In genomic region chr20:37786043-37786442, GRCh38 we compare ENCODE assay signal across 23 cellular contexts.
DNase-seq lines count a peak whose midpoint lies in the region; ATAC-seq, FAIRE-seq and TF ChIP-seq lines count a peak whose summit lies in the region.
"Had no signal": no experiment of that assay in that cellular context is flagged by ENCODE, and none has a peak within 500 bp of the region (broad histone marks: within the 10 kb centered on the region; RNA-seq: fewer than 3 reads in every experiment).

No MANE protein-coding gene starts in this region.

- H3K14ac ChIP-seq in trophoblast cell (ENCODE audit: low read length), result no peak overlapping the region

- POLR2A ChIA-PET in WTC11 (lab: Charles Lee), result no interaction called here

- no peak overlapping the region for H2BK5ac ChIP-seq in trophoblast cell (ENCODE audit: low read depth, low read length, poor library complexity)

- H3K27me3 Mint-ChIP-seq in GM23338 (ENCODE audit: insufficient read depth, low read depth, poor library complexity) (peaks cover 2% of the 10 kb centered on the region), WTC11 (ENCODE audit: low read depth) (no peaks in the 10 kb centered on the region)
- H3K27me3 Mint-ChIP-seq: IgD-negative memory B cell had no signal

- H3K27ac ChIP-seq in GM23338 (ENCODE audit: low read depth), result no peak overlapping the region
- H3K27ac ChIP-seq in kidney (ENCODE audit: low read depth in 2 of 2, low read length in 2 of 2), result no peak overlapping the region
- H3K27ac ChIP-seq in trophoblast cell (ENCODE audit: low read depth, low read length), result no peak overlapping the region
- H3K27ac ChIP-seq in coronary artery, result no peak overlapping the region
- H3K27ac ChIP-seq: SJSA1 had no signal

- no peak overlapping the region for H2AK5ac ChIP-seq in trophoblast cell (ENCODE audit: low read length)

- H4K8ac ChIP-seq in trophoblast cell (ENCODE audit: low read depth, low read length), result no peak overlapping the region

- peaks cover 3% of the 10 kb centered on the region; the same call in 1 of the 2 replicates for H3K36me3 ChIP-seq in GM23338 (ENCODE audit: insufficient read depth)
- H3K36me3 ChIP-seq in kidney (ENCODE audit: control insufficient read depth in 1 of 2, insufficient read depth in 2 of 2, low read length in 2 of 2), result peaks cover 6 to 9% of the 10 kb centered on the region in 2 donors
- H3K36me3 ChIP-seq in trophoblast cell (ENCODE audit: control insufficient read depth in 1 of 2, insufficient read depth in 2 of 2, low read length in 2 of 2), result peaks cover 4 to 5% of the 10 kb centered on the region in 2 experiments
- H3K36me3 ChIP-seq: HAP-1 had no signal

- H4K12ac ChIP-seq in trophoblast cell (ENCODE audit: low read depth, low read length), result no peak overlapping the region

- no peak overlapping the region for H3K18ac ChIP-seq in trophoblast cell (ENCODE audit: low read length)

- no peak overlapping the region for H3K9ac ChIP-seq in kidney (ENCODE audit: low read length in 2 of 2)
- no peak overlapping the region for H3K9ac ChIP-seq in trophoblast cell (ENCODE audit: low read length)

- peaks cover 9% of the 10 kb centered on the region for H3K4me1 Mint-ChIP-seq in GM23338
- H3K4me1 Mint-ChIP-seq in WTC11, result peaks cover 9% of the 10 kb centered on the region

- H3K9me3 ChIP-seq in kidney (ENCODE audit: control insufficient read depth in 1 of 2, low read length in 2 of 2), result no peaks in the 10 kb centered on the region
- H3K9me3 ChIP-seq in trophoblast cell (ENCODE audit: insufficient read depth, low read depth, low read length), result peaks cover 1% of the 10 kb centered on the region
- H3K9me3 ChIP-seq: HAP-1, SJSA1 had no signal

- peaks cover 4% of the 10 kb centered on the region for H3K9me3 Mint-ChIP-seq in GM23338
- H3K9me3 Mint-ChIP-seq in WTC11, result peaks cover 5% of the 10 kb centered on the region
- H3K9me3 Mint-ChIP-seq: CD8-positive, alpha-beta T cell had no signal

- CTCF ChIA-PET in WTC11 (lab: Charles Lee), result interaction anchor here (0.7 to 1.0 kb wide), 2 partner anchors 11 to 140 kb away, joined by 3 read pairs; no protein-coding TSS in a partner anchor

- peak; percentile 88 for ATAC-seq in GM23338
- peak; percentile 69 for ATAC-seq in WTC11
- no peak for ATAC-seq in GM21737 (IDR thresholded peaks at IDR 0.05; ENCODE audit: unreplicated experiment)
- ATAC-seq: CD8-positive, alpha-beta T cell had no signal

- H3K27me3 ChIP-seq in GM23338 (ENCODE audit: insufficient read depth) (no peaks in the 10 kb centered on the region), trophoblast cell (ENCODE audit: insufficient read depth, low read length) (no peaks in the 10 kb centered on the region)
- H3K27me3 ChIP-seq: SJSA1 had no signal

- H3K4ac ChIP-seq in trophoblast cell (ENCODE audit: low read depth, low read length), result no peak overlapping the region

- H3K27ac Mint-ChIP-seq in GM23338 (peak overlapping the region; percentile 33), WTC11 (peak overlapping the region; percentile 72)
- H3K27ac Mint-ChIP-seq: CD8-positive, alpha-beta T cell had no signal

- FAIRE-seq in kidney (lab: Jason Lieb, UNC), result no peak

- H2AFZ ChIP-seq in GM23338 (no peak overlapping the region), trophoblast cell (ENCODE audit: insufficient read depth, low read length, poor library complexity) (no peak overlapping the region)

- no peak overlapping the region for H2BK12ac ChIP-seq in trophoblast cell (ENCODE audit: low read length)

- H3K36me3 Mint-ChIP-seq in GM23338 (ENCODE audit: low read depth) (peaks cover 18% of the 10 kb centered on the region), WTC11 (peaks cover 16% of the 10 kb centered on the region)

- H3K4me3 ChIP-seq in GM23338, result no peak overlapping the region
- no peak overlapping the region for H3K4me3 ChIP-seq in kidney (ENCODE audit: low read length in 2 of 2)
- no peak overlapping the region for H3K4me3 ChIP-seq in trophoblast cell (ENCODE audit: low read depth, low read length)
- no peak overlapping the region for H3K4me3 ChIP-seq in coronary artery
- H3K4me3 ChIP-seq: HAP-1, SJSA1 had no signal

- H3K79me1 ChIP-seq in trophoblast cell (ENCODE audit: low read length), result no peaks in the 10 kb centered on the region

- H3K23ac ChIP-seq in trophoblast cell (ENCODE audit: low read length), result peak overlapping the region; percentile 2

- no peaks in the 10 kb centered on the region for H3K9me2 ChIP-seq in GM23338 (ENCODE audit: insufficient read depth)

- H3K4me3 Mint-ChIP-seq in GM23338 (no peak overlapping the region), WTC11 (no peak overlapping the region)
- H3K4me3 Mint-ChIP-seq: CD8-positive, alpha-beta T cell had no signal

- DNase-seq in GM23338 (ENCODE audit: low spot score) (peak; percentile 21), WTC11 (ENCODE audit: low spot score) (peak; percentile 20), kidney (peak; percentile 61), trophoblast cell (no peak), midbrain (lab: John Stamatoyannopoulos, UW) (no peak), glomerular visceral epithelial cell (ENCODE audit: extremely low spot score) (no peak), coronary artery (ENCODE audit: low spot score) (no peak)
- DNase-seq: AML-193; C1 segment of cervical spinal cord; Calu3; CD8-positive, alpha-beta T cell; DMS153; GDM1; Kasumi-1; NCI-H1417; NCI-H1694 treated with DMSO at 0.1 percent for 48 hours; NCI-H2081 treated with DMSO at 0.1 percent for 48 hours; NCI-H446; NCI-H526 had no signal

- no peaks in the 10 kb centered on the region; the same call in 1 of the 2 replicates for H4K20me1 ChIP-seq in GM23338 (replicated peaks; ENCODE audit: insufficient read depth)

- H3K79me2 ChIP-seq in GM23338 (replicated peaks; ENCODE audit: insufficient read depth), result no peaks in the 10 kb centered on the region
- no peaks in the 10 kb centered on the region for H3K79me2 ChIP-seq in trophoblast cell (ENCODE audit: control insufficient read depth, insufficient read depth, low read length, poor library complexity)

- H3K4me2 ChIP-seq in GM23338 (no peak overlapping the region), trophoblast cell (ENCODE audit: low read length) (no peak overlapping the region)

- intact Hi-C loops in kidney (cut with DNase I), result no loop called here

- peaks cover 4% of the 10 kb centered on the region; the same call in 1 of the 2 replicates for H3K4me1 ChIP-seq in GM23338 (ENCODE audit: insufficient read depth)
- no peaks in the 10 kb centered on the region for H3K4me1 ChIP-seq in kidney (ENCODE audit: control insufficient read depth in 1 of 2, insufficient read depth in 1 of 2, low read depth in 1 of 2, low read length in 2 of 2)
- H3K4me1 ChIP-seq in trophoblast cell (ENCODE audit: control insufficient read depth in 1 of 2, insufficient read depth in 2 of 2, low read length in 2 of 2), result peaks cover 2 to 4% of the 10 kb centered on the region in 2 experiments
- H3K4me1 ChIP-seq: HAP-1 had no signal

- H2BK120ac ChIP-seq in trophoblast cell (ENCODE audit: insufficient read depth, low read length, poor library complexity), result no peak overlapping the region

- H3F3A ChIP-seq in GM23338 (replicated peaks; ENCODE audit: low read depth), result no peaks in the 10 kb centered on the region

- H4K91ac ChIP-seq in trophoblast cell (ENCODE audit: low read depth, low read length), result no peak overlapping the region

- WGBS in trophoblast cell (ENCODE audit: extremely low coverage, insufficient coverage, insufficient read length), result no CpG with 5 or more reads among the region's 1 CpG

- TF ChIP-seq CTCF in GM23338 (conservative IDR thresholded peaks at IDR 0.05; ENCODE audit: low read depth in 2 of 2) (no peak), WTC11 (IDR thresholded peaks at IDR 0.05) (no peak), kidney (IDR thresholded peaks at IDR 0.05; ENCODE audit: borderline replicate concordance, extremely low read depth, insufficient read depth) (no peak), coronary artery (IDR thresholded peaks at IDR 0.05) (no peak)

TF ChIP-seq in GM23338, 12 proteins besides CTCF, POLR2A, EP300 and RAD21 (continues in another document):
- TF ChIP-seq POLR2AphosphoS5 (IDR thresholded peaks at IDR 0.05; ENCODE audit: low read depth), result no peak
- no peak for TF ChIP-seq NANOG (IDR thresholded peaks at IDR 0.05; ENCODE audit: borderline replicate concordance)
- TF ChIP-seq ZNF331 (CRISPR knock-in tag; IDR thresholded peaks at IDR 0.05; ENCODE audit: low read depth), result no peak
- no peak for TF ChIP-seq STAT1 (IDR thresholded peaks at IDR 0.05; ENCODE audit: unreplicated experiment)
- no peak for TF ChIP-seq ZNF114 (CRISPR knock-in tag; IDR thresholded peaks at IDR 0.05)
- TF ChIP-seq ETS1 (IDR thresholded peaks at IDR 0.05), result no peak

TF ChIP-seq in WTC11, 78 proteins besides CTCF, POLR2A, EP300 and RAD21 (continues in another document):
- TF ChIP-seq MLX (CRISPR knock-in tag; IDR thresholded peaks at IDR 0.05) (no peak), RORB (CRISPR knock-in tag; IDR thresholded peaks at IDR 0.05) (no peak), ZNF423 (CRISPR knock-in tag; IDR thresholded peaks at IDR 0.05) (no peak), MXD4 (CRISPR knock-in tag; IDR thresholded peaks at IDR 0.05; ENCODE audit: borderline replicate concordance) (no peak), ZNF416 (CRISPR knock-in tag; IDR thresholded peaks at IDR 0.05) (no peak), GABPB1 (CRISPR knock-in tag; IDR thresholded peaks at IDR 0.05) (no peak), ZNF396 (CRISPR knock-in tag; IDR thresholded peaks at IDR 0.05; ENCODE audit: borderline replicate concordance) (no peak)

Comparison
In these comparisons a context has a peak if more than half of its experiments do, and no peak if none do; other contexts are left out.
1. DNase-seq: peak in GM23338 (single experiment), WTC11 (single experiment) and kidney (single experiment); none in trophoblast cell (0 of 2), midbrain (single experiment), glomerular visceral epithelial cell (single experiment) and coronary artery (single experiment).